ENCODE assay signal across 24 cellular contexts in genomic region chr3:129271674-129272073, GRCh38.
"Had no signal": no experiment of that assay in that cellular context is flagged by ENCODE, and none has a peak within 500 bp of the region (broad histone marks: within the 10 kb centered on the region; RNA-seq: fewer than 3 reads in every experiment).

No MANE protein-coding gene starts in this region.

- H3K27me3 Mint-ChIP-seq: activated B cell treated with CpG ODN at 0.5 μM for 24 hours; activated CD4-positive, alpha-beta T cell treated with anti-CD3 and anti-CD28 coated beads, Interleukin-2, amount 10 ng/mL, durations not matched to agents 24 days and 14 days; activated naive CD8-positive, alpha-beta T cell treated with anti-CD3 and anti-CD28 coated beads, Interleukin-2, amount 50 U/mL, for 24 hours; central memory CD8-positive, alpha-beta T cell; T-cell had no signal

- H3K4me3 Mint-ChIP-seq: activated B cell treated with CpG ODN at 0.5 μM for 24 hours; activated CD4-positive, alpha-beta T cell treated with anti-CD3 and anti-CD28 coated beads, Interleukin-2, amount 10 ng/mL, durations not matched to agents 24 days and 14 days; activated naive CD8-positive, alpha-beta T cell treated with anti-CD3 and anti-CD28 coated beads, Interleukin-2, amount 50 U/mL, for 24 hours; central memory CD8-positive, alpha-beta T cell; T-cell had no signal

- ATAC-seq: activated naive CD4-positive, alpha-beta T cell treated with anti-CD3 and anti-CD28 coated beads, Interleukin-2, amount 50 U/mL, for 72 hours; activated naive CD8-positive, alpha-beta T cell treated with anti-CD3 and anti-CD28 coated beads, Interleukin-2, amount 50 U/mL, for 24 hours; body of pancreas; T-cell had no signal

- FAIRE-seq: bronchial epithelial cell, TTC549 had no signal

- H3K4me1 Mint-ChIP-seq: central memory CD8-positive, alpha-beta T cell had no signal

- DNase-seq: activated B cell treated with CpG ODN at 0.5 μM for 24 hours; activated CD4-positive, alpha-beta T cell treated with anti-CD3 and anti-CD28 coated beads for 1 hour; activated CD4-positive, alpha-beta T cell treated with anti-CD3 and anti-CD28 coated beads, Interleukin-2, amount 10 ng/mL, durations not matched to agents 24 days and 14 days; activated CD4-positive, alpha-beta T cell treated with anti-CD3 and anti-CD28 coated beads, Interleukin-2, amount 50 U/mL, for 48 hours; activated naive CD8-positive, alpha-beta T cell treated with anti-CD3 and anti-CD28 coated beads, Interleukin-2, amount 50 U/mL, for 24 hours; amniotic stem cell; body of pancreas; KG1; NCI-H1048; NCI-H146; NCI-H187 treated with DMSO at 0.1 percent for 48 hours; NCI-H2081 treated with DMSO at 0.1 percent for 48 hours; NCI-H446; NCI-H524; SHP77 treated with DMSO at 0.1 percent for 48 hours; T-cell; T-helper 2 cell; T1000 had no signal

- H3K4me1 ChIP-seq: ascending aorta, body of pancreas had no signal

- H3K9me3 ChIP-seq: ascending aorta, body of pancreas, Peyer's patch had no signal

- H3K4me3 ChIP-seq: ascending aorta, body of pancreas, Peyer's patch had no signal

- H3K9me3 Mint-ChIP-seq: activated B cell treated with CpG ODN at 0.5 μM for 24 hours; activated CD4-positive, alpha-beta T cell treated with anti-CD3 and anti-CD28 coated beads, Interleukin-2, amount 10 ng/mL, durations not matched to agents 24 days and 14 days; activated naive CD4-positive, alpha-beta T cell treated with anti-CD3 and anti-CD28 coated beads, Interleukin-2, amount 50 U/mL, for 72 hours; activated naive CD8-positive, alpha-beta T cell treated with anti-CD3 and anti-CD28 coated beads, Interleukin-2, amount 50 U/mL, for 24 hours; central memory CD8-positive, alpha-beta T cell; T-cell had no signal

- H3K27ac ChIP-seq: ascending aorta, body of pancreas, Peyer's patch had no signal

- H3K27ac Mint-ChIP-seq: activated B cell treated with CpG ODN at 0.5 μM for 24 hours; activated CD4-positive, alpha-beta T cell treated with anti-CD3 and anti-CD28 coated beads, Interleukin-2, amount 10 ng/mL, durations not matched to agents 24 days and 14 days; activated naive CD8-positive, alpha-beta T cell treated with anti-CD3 and anti-CD28 coated beads, Interleukin-2, amount 50 U/mL, for 24 hours had no signal

- H3K27me3 ChIP-seq: ascending aorta, body of pancreas, Peyer's patch had no signal
